13 cellular contexts compared by ENCODE assay signal in genomic region chr1:10891081-10891480, GRCh38.
"Had no signal": no experiment of that assay in that cellular context is flagged by ENCODE, and none has a peak within 500 bp of the region (broad histone marks: within the 10 kb centered on the region; RNA-seq: fewer than 3 reads in every experiment).

No MANE protein-coding gene starts in this region.

- H3K9me3 Mint-ChIP-seq: activated CD4-positive, alpha-beta T cell treated with anti-CD3 and anti-CD28 coated beads, Interleukin-2, amount 10 ng/mL, durations not matched to agents 7 days and 5 days; activated T-helper 2 cell treated with anti-CD3 and anti-CD28 coated beads, Interferon-gamma antibody, Interleukin-2, Interleukin-4, amounts not matched to agents 10 μg/mL and 5 μg/mL and 100 μg/mL, durations not matched to agents 14 hours and 24 hours and 36 hours; nephron progenitor cell; T-helper 1 cell treated with Interleukin-12 subunit alpha and Interleukin-12 subunit beta and Interleukin-4 antibody, amounts not matched to agents 30 μg/mL and 1 μg/mL, for 36 hours had no signal

- H3K9me3 ChIP-seq: adrenal gland, colonic mucosa, tibial artery had no signal

- ATAC-seq: left colon had no signal

- H3K4me1 Mint-ChIP-seq: activated CD4-positive, alpha-beta T cell treated with anti-CD3 and anti-CD28 coated beads, Interleukin-2, amount 10 ng/mL, durations not matched to agents 7 days and 5 days had no signal

- H3K27ac Mint-ChIP-seq: activated CD4-positive, alpha-beta T cell treated with anti-CD3 and anti-CD28 coated beads, Interleukin-2, amount 10 ng/mL, durations not matched to agents 7 days and 5 days; activated T-helper 2 cell treated with anti-CD3 and anti-CD28 coated beads, Interferon-gamma antibody, Interleukin-2, Interleukin-4, amounts not matched to agents 10 μg/mL and 5 μg/mL and 100 μg/mL, durations not matched to agents 14 hours and 24 hours and 36 hours; nephron progenitor cell; T-helper 1 cell treated with Interleukin-12 subunit alpha and Interleukin-12 subunit beta and Interleukin-4 antibody, amounts not matched to agents 30 μg/mL and 1 μg/mL, for 36 hours had no signal

- H3K36me3 ChIP-seq: adrenal gland, colonic mucosa, tibial artery had no signal

- H3K27ac ChIP-seq: adrenal gland, colonic mucosa, tibial artery had no signal

- H3K4me1 ChIP-seq: adrenal gland, colonic mucosa had no signal

- H3K4me3 Mint-ChIP-seq: activated CD4-positive, alpha-beta T cell treated with anti-CD3 and anti-CD28 coated beads, Interleukin-2, amount 10 ng/mL, durations not matched to agents 7 days and 5 days; nephron progenitor cell; T-helper 1 cell treated with Interleukin-12 subunit alpha and Interleukin-12 subunit beta and Interleukin-4 antibody, amounts not matched to agents 30 μg/mL and 1 μg/mL, for 36 hours had no signal

- H3K4me3 ChIP-seq: adrenal gland, colonic mucosa, tibial artery had no signal

- DNase-seq: activated CD4-positive, alpha-beta T cell treated with anti-CD3 and anti-CD28 coated beads, Interleukin-2, amount 10 ng/mL, durations not matched to agents 7 days and 5 days; activated CD4-positive, CD25-positive, alpha-beta regulatory T cell; activated naive CD4-positive, alpha-beta T cell treated with anti-CD3 and anti-CD28 coated beads, Interleukin-2, amount 50 U/mL, for 16 hours; adrenal gland; caudate nucleus; colonic mucosa; hypothalamus; left colon; nephron progenitor cell; stimulated activated CD4-positive, alpha-beta T cell treated with anti-CD3 and anti-CD28 coated beads, Interleukin-15, amount 100 ng/mL, for 24 hours; tibial artery had no signal
